In the genomic region with DNA sequence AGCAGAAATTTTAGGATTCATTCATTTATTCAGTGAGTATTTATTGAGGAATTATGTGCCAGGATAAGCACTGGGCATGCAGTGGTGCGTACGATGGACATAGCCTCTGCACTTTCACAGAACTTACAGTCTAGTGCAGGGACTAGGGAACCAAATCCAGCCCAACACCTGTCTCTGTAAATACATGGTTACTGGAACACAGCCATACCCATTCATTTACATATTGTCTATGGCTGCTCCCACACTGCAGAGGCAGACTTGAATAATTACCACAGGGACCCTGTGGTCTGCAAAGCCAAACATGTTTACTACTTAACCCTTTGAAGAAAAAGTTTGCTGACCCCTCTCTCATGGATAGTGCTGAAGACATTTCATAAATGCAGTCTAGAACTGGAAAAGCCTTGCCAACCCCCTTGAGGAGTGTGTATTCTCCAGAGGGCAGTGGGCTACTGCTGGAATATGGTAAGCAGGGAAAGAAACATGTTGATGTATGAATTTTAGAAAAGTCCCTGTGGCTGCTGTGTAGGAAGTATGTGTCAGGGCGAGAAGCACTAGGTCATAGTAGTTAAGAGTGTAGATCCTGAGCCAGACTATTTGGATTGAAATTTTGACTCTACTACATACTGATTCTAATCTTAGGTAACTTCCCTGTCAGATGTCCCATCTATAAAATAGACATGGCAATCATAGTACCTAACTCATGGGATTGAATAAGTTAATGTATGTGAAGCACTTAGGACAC, we compare ENCODE assay signal across 10 cellular contexts.
DNase-seq lines count a peak whose midpoint lies in the region; ATAC-seq lines count a peak whose summit lies in the region.
"Had no signal": no experiment of that assay in that cellular context is flagged by ENCODE, and none has a peak within 500 bp of the region (broad histone marks: within the 10 kb centered on the region; RNA-seq: fewer than 3 reads in every experiment).

No MANE protein-coding gene starts in this region.

- H4K20me1 ChIP-seq in BLaER1: peaks cover 99% of the 10 kb centered on the region

- no peak overlapping the region for H3K9ac ChIP-seq in BLaER1

- intact Hi-C loops in sciatic nerve (cut with DNase I): no loop called here

- H3K27ac ChIP-seq in BLaER1: no peak overlapping the region
- H3K27ac ChIP-seq: heart right ventricle had no signal

- peak overlapping the region; percentile 59 for H3K4me2 ChIP-seq in BLaER1

- H3K36me3 ChIP-seq in BLaER1 (peaks cover 23% of the 10 kb centered on the region), HAP-1 (replicated peaks) (no peaks in the 10 kb centered on the region)

- ATAC-seq in GM19372 (IDR thresholded peaks at IDR 0.05; ENCODE audit: low read depth, unreplicated experiment) (peak; percentile 81), HG03039 (IDR thresholded peaks at IDR 0.05; ENCODE audit: unreplicated experiment) (peak; percentile 71), sciatic nerve (no peak)

- in situ Hi-C loops in HAP-1 (cut with MboI; ENCODE audit: low sequenced_read_pairs): no loop called here

- no peak overlapping the region for H3K4me3 ChIP-seq in BLaER1
- no peak overlapping the region for H3K4me3 ChIP-seq in HAP-1
- H3K4me3 ChIP-seq: heart right ventricle had no signal

- DNase-seq in NCI-H2196 (lab: John Stamatoyannopoulos, UW; ENCODE audit: unreplicated experiment) (peak; percentile 44), HAP-1 (ENCODE audit: low spot score in 2 of 2) (no peak), sciatic nerve (ENCODE audit: low spot score) (no peak), activated gamma-delta T cell treated with Interleukin-2 at 50 U/mL for 16 hours (no peak)
- no peak for DNase-seq in activated naive CD4-positive, alpha-beta T cell (lab: John Stamatoyannopoulos, UW)
- DNase-seq: CD4-positive, alpha-beta memory T cell; heart right ventricle had no signal

- H3K4me1 ChIP-seq in BLaER1 (peaks cover 75% of the 10 kb centered on the region), HAP-1 (peaks cover 9% of the 10 kb centered on the region)

- H3K27me3 ChIP-seq in BLaER1: no peaks in the 10 kb centered on the region
- H3K27me3 ChIP-seq in HAP-1 (ENCODE audit: low read depth): no peaks in the 10 kb centered on the region
- H3K27me3 ChIP-seq: heart right ventricle had no signal

- H3K9me3 ChIP-seq in BLaER1: no peaks in the 10 kb centered on the region
- no peaks in the 10 kb centered on the region for H3K9me3 ChIP-seq in HAP-1
- H3K9me3 ChIP-seq: heart right ventricle had no signal
